Comparison of ENCODE assay signal across 17 cellular contexts in genomic region chr10:68053553-68053952, GRCh38. TPM values are rescaled to one million over a fixed set of nuclear protein-coding genes. Genes with fewer than 3 reads are reported as not detected.
"Had no signal": no experiment of that assay in that cellular context is flagged by ENCODE, and none has a peak within 500 bp of the region (broad histone marks: within the 10 kb centered on the region; RNA-seq: fewer than 3 reads in every experiment).

No MANE protein-coding gene starts in this region.

- H3K27ac Mint-ChIP-seq: activated CD4-positive, alpha-beta T cell treated with anti-CD3 and anti-CD28 coated beads, Interleukin-2, amount 10 ng/mL, durations not matched to agents 24 days and 14 days; activated naive CD4-positive, alpha-beta T cell treated with anti-CD3 and anti-CD28 coated beads for 36 hours; brain; T-helper 1 cell treated with Interleukin-12 subunit alpha and Interleukin-12 subunit beta and Interleukin-4 antibody, amounts not matched to agents 30 μg/mL and 1 μg/mL, for 36 hours; WTC11 had no signal

- FAIRE-seq: kidney had no signal

- H3K9me3 Mint-ChIP-seq: activated CD4-positive, alpha-beta T cell treated with anti-CD3 and anti-CD28 coated beads, Interleukin-2, amount 10 ng/mL, durations not matched to agents 24 days and 14 days; activated naive CD4-positive, alpha-beta T cell treated with anti-CD3 and anti-CD28 coated beads for 36 hours; brain; T-helper 1 cell treated with Interleukin-12 subunit alpha and Interleukin-12 subunit beta and Interleukin-4 antibody, amounts not matched to agents 30 μg/mL and 1 μg/mL, for 36 hours; WTC11 had no signal

- H3K4me3 Mint-ChIP-seq: activated CD4-positive, alpha-beta T cell treated with anti-CD3 and anti-CD28 coated beads, Interleukin-2, amount 10 ng/mL, durations not matched to agents 24 days and 14 days; activated naive CD4-positive, alpha-beta T cell treated with anti-CD3 and anti-CD28 coated beads for 36 hours; brain; T-helper 1 cell treated with Interleukin-12 subunit alpha and Interleukin-12 subunit beta and Interleukin-4 antibody, amounts not matched to agents 30 μg/mL and 1 μg/mL, for 36 hours; WTC11 had no signal

- H3K27ac ChIP-seq: esophagus squamous epithelium, upper lobe of left lung had no signal

- H3K27me3 ChIP-seq: esophagus squamous epithelium, gastrocnemius medialis, upper lobe of left lung had no signal

- H3K27me3 Mint-ChIP-seq: activated CD4-positive, alpha-beta T cell treated with anti-CD3 and anti-CD28 coated beads, Interleukin-2, amount 10 ng/mL, durations not matched to agents 24 days and 14 days; brain had no signal

- H3K4me1 Mint-ChIP-seq: brain had no signal

- ATAC-seq: left ventricle myocardium superior; stimulated activated naive CD8-positive, alpha-beta T cell treated with anti-CD3 and anti-CD28 coated beads, Interleukin-15, Interleukin-2, amounts not matched to agents 100 U/mL and 50 U/mL, for 24 hours; WTC11 had no signal

- DNase-seq: activated CD4-positive, alpha-beta T cell treated with anti-CD3 and anti-CD28 coated beads, Interleukin-2, amount 10 ng/mL, durations not matched to agents 24 days and 14 days; activated naive CD4-positive, alpha-beta T cell treated with anti-CD3 and anti-CD28 coated beads for 36 hours; esophagus squamous epithelium; kidney; left ventricle myocardium superior; mesendoderm; stimulated activated CD4-positive, alpha-beta T cell treated with anti-CD3 and anti-CD28 coated beads, Interleukin-4, amount 100 ng/mL, for 1 hour; stimulated activated CD8-positive, alpha-beta memory T cell treated with anti-CD3 and anti-CD28 coated beads, Interleukin-4, amount 100 ng/mL, for 48 hours; stimulated activated naive CD8-positive, alpha-beta T cell treated with anti-CD3 and anti-CD28 coated beads, Interleukin-15, Interleukin-2, amounts not matched to agents 100 U/mL and 50 U/mL, for 24 hours; upper lobe of left lung had no signal

- H3K4me3 ChIP-seq: esophagus squamous epithelium, gastrocnemius medialis, upper lobe of left lung had no signal

- H3K36me3 Mint-ChIP-seq: WTC11 had no signal

- H3K9me3 ChIP-seq: esophagus squamous epithelium, gastrocnemius medialis, upper lobe of left lung had no signal

RNA-seq across cellular contexts. Expression of gene MYPN, which starts 55.7 kb away (rescaled TPM):
- total RNA-seq: activated CD4-positive, alpha-beta T cell treated with anti-CD3 and anti-CD28 coated beads, Interleukin-2, amount 10 ng/mL, durations not matched to agents 24 days and 14 days; activated naive CD4-positive, alpha-beta T cell treated with anti-CD3 and anti-CD28 coated beads for 36 hours; cerebellum; esophagus squamous epithelium; temporal lobe; upper lobe of left lung; WTC11 had no signal
- polyA plus RNA-seq: neural cell had no signal
